24 cellular contexts compared by ENCODE assay signal in the genomic region with DNA sequence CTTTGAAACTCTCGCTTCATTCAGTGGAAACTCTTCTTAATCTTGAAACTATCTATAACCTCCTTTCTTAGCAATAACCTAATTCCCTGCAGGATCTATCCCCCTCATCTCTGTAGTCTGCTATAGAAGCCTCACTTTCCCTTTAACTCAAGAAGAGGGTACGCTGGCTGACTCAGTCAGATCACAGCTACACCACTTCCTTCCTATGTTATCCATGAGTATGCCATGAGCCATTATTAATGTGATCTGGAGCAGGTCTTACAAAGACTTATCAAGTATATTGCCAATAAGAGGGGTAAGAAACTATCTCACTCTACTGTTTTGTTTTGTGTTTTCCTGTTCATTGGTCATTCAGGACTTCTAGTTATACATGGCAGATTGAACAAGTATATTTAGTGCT.
DNase-seq lines count a peak whose midpoint lies in the region; ATAC-seq and TF ChIP-seq lines count a peak whose summit lies in the region.
"Had no signal": no experiment of that assay in that cellular context is flagged by ENCODE, and none has a peak within 500 bp of the region (broad histone marks: within the 10 kb centered on the region; RNA-seq: fewer than 3 reads in every experiment).

No MANE protein-coding gene starts in this region.

- peak; percentile 26 for DNase-seq in Daoy (ENCODE audit: low read depth)
- peak; percentile 1 for DNase-seq in RKO (ENCODE audit: low spot score)
- DNase-seq in dermis blood vessel endothelial cell = peak; percentile 45
- peak in 1 of 2 donors; percentile 36 for DNase-seq in foreskin keratinocyte
- DNase-seq in OCI-LY7 (ENCODE audit: low spot score) = no peak
- no peak for DNase-seq in activated CD4-positive, alpha-beta T cell treated with anti-CD3 and anti-CD28 coated beads for 4 hours
- no peak for DNase-seq in esophagus squamous epithelium (lab: John Stamatoyannopoulos, UW)
- DNase-seq in amniotic stem cell (lab: John Stamatoyannopoulos, UW) = no peak
- DNase-seq: 8988T, ACHN, H9, KBM-7, MG63, NCI-H1105 treated with DMSO at 0.1 percent for 48 hours, NCI-H146, NCI-H1930, NCI-H2107, NCI-H446, NCI-H524 treated with DMSO at 0.1 percent for 48 hours, NCI-H774, SIG-M5 had no signal

- H4K20me1 ChIP-seq in OCI-LY7 (ENCODE audit: insufficient read depth, low read length) = no peaks in the 10 kb centered on the region

- H3K9me3 ChIP-seq in OCI-LY7 (ENCODE audit: low read length) (no peaks in the 10 kb centered on the region), esophagus squamous epithelium (no peaks in the 10 kb centered on the region)
- H3K9me3 ChIP-seq: MG63 had no signal

- no peak overlapping the region for H3K4me3 ChIP-seq in OCI-LY7 (ENCODE audit: low read depth, low read length, poor library complexity, severe bottlenecking)
- no peak overlapping the region for H3K4me3 ChIP-seq in esophagus squamous epithelium
- H3K4me3 ChIP-seq: GM12878, GM23338, MG63, SK-N-MC had no signal

- ATAC-seq in foreskin keratinocyte = peak; percentile 52
- ATAC-seq: GM12878, GM23338 had no signal

- H3K27me3 ChIP-seq in foreskin keratinocyte = no peaks in the 10 kb centered on the region
- no peaks in the 10 kb centered on the region for H3K27me3 ChIP-seq in esophagus squamous epithelium
- H3K27me3 ChIP-seq: MG63 had no signal

- intact Hi-C loops in OCI-LY7 (cut with micrococcal nuclease; ENCODE audit: unreplicated experiment) (no loop called here), esophagus squamous epithelium (cut with DNase I) (no loop called here)

- CTCF ChIA-PET in OCI-LY7 (lab: Charles Lee; ENCODE audit: unreplicated experiment) = no interaction called here

- POLR2A ChIA-PET in OCI-LY7 (lab: Charles Lee) = no interaction called here

- no peak for TF ChIP-seq CTCF in foreskin keratinocyte (conservative IDR thresholded peaks at IDR 0.05)
- no peak for TF ChIP-seq CTCF in OCI-LY7 (conservative IDR thresholded peaks at IDR 0.05; ENCODE audit: low read length)
- TF ChIP-seq CTCF in esophagus squamous epithelium (IDR thresholded peaks at IDR 0.05) = no peak

- TF ChIP-seq POLR2A in esophagus squamous epithelium (IDR thresholded peaks at IDR 0.05) = no peak

- no peaks in the 10 kb centered on the region for H3K9me2 ChIP-seq in OCI-LY7 (ENCODE audit: insufficient read depth, low read length)

- peaks cover 27% of the 10 kb centered on the region for H3K4me1 ChIP-seq in foreskin keratinocyte
- no peaks in the 10 kb centered on the region for H3K4me1 ChIP-seq in OCI-LY7 (ENCODE audit: insufficient read depth, low read length, poor library complexity, severe bottlenecking)
- H3K4me1 ChIP-seq in esophagus squamous epithelium = peaks cover 0 to 47% (median 24%) of the 10 kb centered on the region in 3 donors

- H3K36me3 ChIP-seq in OCI-LY7 (ENCODE audit: insufficient read depth, low read length) (no peaks in the 10 kb centered on the region), esophagus squamous epithelium (no peaks in the 10 kb centered on the region)
- H3K36me3 ChIP-seq: MG63 had no signal

- no peak overlapping the region for H3K4me2 ChIP-seq in OCI-LY7 (ENCODE audit: low read length)
- H3K4me2 ChIP-seq: GM23338 had no signal

- 59 to 64% methylated on average over 2 of the region's 2 CpGs for WGBS in esophagus squamous epithelium, 2 donors

- H3K27ac ChIP-seq in foreskin keratinocyte (peak overlapping the region; percentile 96), OCI-LY7 (ENCODE audit: low read depth, low read length, poor library complexity, severe bottlenecking) (no peak overlapping the region), esophagus squamous epithelium (peak overlapping the region in 1 of 4 donors; percentile 39)
- H3K27ac ChIP-seq: SK-N-MC had no signal

- H3K79me2 ChIP-seq in OCI-LY7 (ENCODE audit: insufficient read depth, low read depth, low read length) = no peaks in the 10 kb centered on the region

- no TSS peak for BruUV-seq in OCI-LY7 (replicated peaks; lab: Mats Ljungman, UMichigan)

- H2AFZ ChIP-seq in OCI-LY7 (ENCODE audit: low read length) = no peak overlapping the region
- H2AFZ ChIP-seq: GM23338 had no signal

Comparison
In these comparisons a context has a peak if more than half of its experiments do, and no peak if none do; other contexts are left out.
1. DNase-seq: peak in Daoy (single experiment), RKO (single experiment) and dermis blood vessel endothelial cell (single experiment); none in OCI-LY7 (single experiment), activated CD4-positive, alpha-beta T cell treated with anti-CD3 and anti-CD28 coated beads for 4 hours (0 of 2), esophagus squamous epithelium (single experiment) and amniotic stem cell (single experiment).